In the genomic region with DNA sequence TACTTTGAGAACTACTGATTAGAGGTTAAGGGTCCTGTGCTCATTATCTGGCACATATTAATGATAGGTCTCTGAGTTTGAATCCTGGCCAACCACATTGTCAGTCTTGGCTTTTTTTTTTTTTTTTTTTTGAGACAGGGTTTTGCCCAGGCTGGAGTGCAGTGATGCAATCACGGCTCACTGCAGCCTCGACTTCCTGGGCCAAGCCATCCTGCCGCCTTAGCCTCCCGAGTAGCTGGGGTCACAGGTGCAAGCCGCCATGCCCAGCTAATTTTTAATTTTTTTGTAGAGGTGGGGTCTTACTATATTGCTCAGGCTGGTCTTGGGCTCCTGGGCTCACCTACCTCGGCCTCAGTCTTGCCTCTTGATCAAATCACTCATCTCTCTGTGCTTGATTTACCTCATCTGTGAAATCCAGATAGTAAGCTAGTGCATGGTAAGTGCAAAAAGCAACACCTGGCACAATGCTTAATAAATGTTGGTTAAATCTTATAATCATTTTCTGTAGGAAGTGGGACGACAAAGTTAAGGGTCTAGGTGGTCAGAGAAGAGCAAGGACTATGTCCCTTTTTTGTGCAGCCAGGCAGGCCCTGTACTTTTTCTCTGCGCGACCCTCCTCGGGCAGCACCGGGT, we compare ENCODE assay signal across 1 cellular context.
A peak's percentile ranks its signal among the peaks of the same experiment; 100 is the strongest.
TF ChIP-seq lines count a peak whose summit lies in the region.

No MANE protein-coding gene starts in this region.

TF ChIP-seq in K562, 482 proteins besides CTCF, POLR2A, EP300 and RAD21 (continued from another document):
- TF ChIP-seq, protein P1, sequence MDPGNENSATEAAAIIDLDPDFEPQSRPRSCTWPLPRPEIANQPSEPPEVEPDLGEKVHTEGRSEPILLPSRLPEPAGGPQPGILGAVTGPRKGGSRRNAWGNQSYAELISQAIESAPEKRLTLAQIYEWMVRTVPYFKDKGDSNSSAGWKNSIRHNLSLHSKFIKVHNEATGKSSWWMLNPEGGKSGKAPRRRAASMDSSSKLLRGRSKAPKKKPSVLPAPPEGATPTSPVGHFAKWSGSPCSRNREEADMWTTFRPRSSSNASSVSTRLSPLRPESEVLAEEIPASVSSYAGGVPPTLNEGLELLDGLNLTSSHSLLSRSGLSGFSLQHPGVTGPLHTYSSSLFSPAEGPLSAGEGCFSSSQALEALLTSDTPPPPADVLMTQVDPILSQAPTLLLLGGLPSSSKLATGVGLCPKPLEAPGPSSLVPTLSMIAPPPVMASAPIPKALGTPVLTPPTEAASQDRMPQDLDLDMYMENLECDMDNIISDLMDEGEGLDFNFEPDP (CRISPR knock-in tag; IDR thresholded peaks at IDR 0.05), result no peak
- TF ChIP-seq, protein P2, sequence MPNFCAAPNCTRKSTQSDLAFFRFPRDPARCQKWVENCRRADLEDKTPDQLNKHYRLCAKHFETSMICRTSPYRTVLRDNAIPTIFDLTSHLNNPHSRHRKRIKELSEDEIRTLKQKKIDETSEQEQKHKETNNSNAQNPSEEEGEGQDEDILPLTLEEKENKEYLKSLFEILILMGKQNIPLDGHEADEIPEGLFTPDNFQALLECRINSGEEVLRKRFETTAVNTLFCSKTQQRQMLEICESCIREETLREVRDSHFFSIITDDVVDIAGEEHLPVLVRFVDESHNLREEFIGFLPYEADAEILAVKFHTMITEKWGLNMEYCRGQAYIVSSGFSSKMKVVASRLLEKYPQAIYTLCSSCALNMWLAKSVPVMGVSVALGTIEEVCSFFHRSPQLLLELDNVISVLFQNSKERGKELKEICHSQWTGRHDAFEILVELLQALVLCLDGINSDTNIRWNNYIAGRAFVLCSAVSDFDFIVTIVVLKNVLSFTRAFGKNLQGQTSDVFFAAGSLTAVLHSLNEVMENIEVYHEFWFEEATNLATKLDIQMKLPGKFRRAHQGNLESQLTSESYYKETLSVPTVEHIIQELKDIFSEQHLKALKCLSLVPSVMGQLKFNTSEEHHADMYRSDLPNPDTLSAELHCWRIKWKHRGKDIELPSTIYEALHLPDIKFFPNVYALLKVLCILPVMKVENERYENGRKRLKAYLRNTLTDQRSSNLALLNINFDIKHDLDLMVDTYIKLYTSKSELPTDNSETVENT (CRISPR knock-in tag; IDR thresholded peaks at IDR 0.05), result no peak
- TF ChIP-seq ZNF384 (IDR thresholded peaks at IDR 0.05; ENCODE audit: low read depth, low read length) (peak; percentile 52; the same call in 1 of the 2 replicates), ZBED1 (IDR thresholded peaks at IDR 0.05) (no peak)
